In genomic region chr3:160622263-160623045, GRCh38 we compare ENCODE assay signal across 15 cellular contexts. TPM values are rescaled to one million over a fixed set of nuclear protein-coding genes. Genes with fewer than 3 reads are reported as not detected.
"Had no signal": no experiment of that assay in that cellular context is flagged by ENCODE, and none has a peak within 500 bp of the region (broad histone marks: within the 10 kb centered on the region; RNA-seq: fewer than 3 reads in every experiment).

No MANE protein-coding gene starts in this region.

- H3K4me1 ChIP-seq: ascending aorta, esophagus muscularis mucosa, foreskin keratinocyte had no signal

- H3K36me3 Mint-ChIP-seq: immature natural killer cell; naive B cell; stimulated activated memory B cell treated with anti-CD40 and anti-IgM and Interleukin-4, amounts not matched to agents 10 μg/mL and 1 μg/mL and 100 μg/mL, for 72 hours had no signal

- H3K36me3 ChIP-seq: ascending aorta, esophagus muscularis mucosa, pancreas, thyroid gland had no signal

- H3K9me3 ChIP-seq: ascending aorta, esophagus muscularis mucosa, pancreas, thyroid gland had no signal

- H3K4me1 Mint-ChIP-seq: activated naive CD8-positive, alpha-beta T cell treated with anti-CD3 and anti-CD28 coated beads, Interleukin-2, amount 50 U/mL, for 24 hours; immature natural killer cell; naive B cell; stimulated activated memory B cell treated with anti-CD40 and anti-IgM and Interleukin-4, amounts not matched to agents 10 μg/mL and 1 μg/mL and 100 μg/mL, for 72 hours had no signal

- H3K27ac ChIP-seq: ascending aorta, esophagus muscularis mucosa, foreskin keratinocyte, pancreas, thyroid gland had no signal

- H3K4me3 ChIP-seq: ascending aorta, esophagus muscularis mucosa, lung, pancreas, thyroid gland had no signal

- H3K27me3 ChIP-seq: ascending aorta, esophagus muscularis mucosa, foreskin keratinocyte, pancreas, thyroid gland had no signal

- H3K9me3 Mint-ChIP-seq: activated naive CD4-positive, alpha-beta T cell treated with anti-CD3 and anti-CD28 coated beads for 36 hours; activated naive CD8-positive, alpha-beta T cell treated with anti-CD3 and anti-CD28 coated beads, Interleukin-2, amount 50 U/mL, for 24 hours; activated T-helper 2 cell treated with anti-CD3 and anti-CD28 coated beads, Interferon-gamma antibody, Interleukin-2, Interleukin-4, amounts not matched to agents 10 μg/mL and 5 μg/mL and 100 μg/mL, durations not matched to agents 14 hours and 24 hours and 36 hours; immature natural killer cell; naive B cell; stimulated activated memory B cell treated with anti-CD40 and anti-IgM and Interleukin-4, amounts not matched to agents 10 μg/mL and 1 μg/mL and 100 μg/mL, for 72 hours had no signal

- H3K4me3 Mint-ChIP-seq: activated naive CD4-positive, alpha-beta T cell treated with anti-CD3 and anti-CD28 coated beads for 36 hours; activated naive CD8-positive, alpha-beta T cell treated with anti-CD3 and anti-CD28 coated beads, Interleukin-2, amount 50 U/mL, for 24 hours; immature natural killer cell; naive B cell; stimulated activated memory B cell treated with anti-CD40 and anti-IgM and Interleukin-4, amounts not matched to agents 10 μg/mL and 1 μg/mL and 100 μg/mL, for 72 hours had no signal

- ATAC-seq: activated CD4-positive, CD25-positive, alpha-beta regulatory T cell treated with anti-CD3 and anti-CD28 coated beads, Interleukin-2, amount 50 U/mL, for 24 hours; activated naive CD8-positive, alpha-beta T cell treated with anti-CD3 and anti-CD28 coated beads, Interleukin-2, amount 50 U/mL, for 24 hours; foreskin keratinocyte; pancreas; stimulated activated memory B cell treated with anti-CD40 and anti-IgM and Interleukin-4, amounts not matched to agents 10 μg/mL and 1 μg/mL and 100 μg/mL, for 72 hours had no signal

- H3K27ac Mint-ChIP-seq: activated naive CD4-positive, alpha-beta T cell treated with anti-CD3 and anti-CD28 coated beads for 36 hours; activated naive CD8-positive, alpha-beta T cell treated with anti-CD3 and anti-CD28 coated beads, Interleukin-2, amount 50 U/mL, for 24 hours; activated T-helper 2 cell treated with anti-CD3 and anti-CD28 coated beads, Interferon-gamma antibody, Interleukin-2, Interleukin-4, amounts not matched to agents 10 μg/mL and 5 μg/mL and 100 μg/mL, durations not matched to agents 14 hours and 24 hours and 36 hours; immature natural killer cell; stimulated activated memory B cell treated with anti-CD40 and anti-IgM and Interleukin-4, amounts not matched to agents 10 μg/mL and 1 μg/mL and 100 μg/mL, for 72 hours had no signal

- DNase-seq: activated naive CD4-positive, alpha-beta T cell treated with anti-CD3 and anti-CD28 coated beads for 36 hours; activated naive CD8-positive, alpha-beta T cell treated with anti-CD3 and anti-CD28 coated beads, Interleukin-2, amount 50 U/mL, for 24 hours; immature natural killer cell; midbrain; naive B cell; pancreas; thyroid gland had no signal

RNA-seq across cellular contexts. Expression of gene ARL14, which starts 54.5 kb away (rescaled TPM):
- total RNA-seq: activated naive CD4-positive, alpha-beta T cell treated with anti-CD3 and anti-CD28 coated beads for 36 hours; activated T-helper 2 cell treated with anti-CD3 and anti-CD28 coated beads, Interferon-gamma antibody, Interleukin-2, Interleukin-4, amounts not matched to agents 10 μg/mL and 5 μg/mL and 100 μg/mL, durations not matched to agents 14 hours and 24 hours and 36 hours; ascending aorta; cerebellum; esophagus muscularis mucosa; lung; thyroid gland had no signal
- polyA plus RNA-seq: immature natural killer cell had no signal
